In genomic region chr1:196393742-196394141, GRCh38 we compare ENCODE assay signal across 13 cellular contexts.
DNase-seq lines count a peak whose midpoint lies in the region; ATAC-seq, FAIRE-seq and TF ChIP-seq lines count a peak whose summit lies in the region.
"Had no signal": no experiment of that assay in that cellular context is flagged by ENCODE, and none has a peak within 500 bp of the region (broad histone marks: within the 10 kb centered on the region; RNA-seq: fewer than 3 reads in every experiment).

No MANE protein-coding gene starts in this region.

- no peaks in the 10 kb centered on the region for H3K36me3 ChIP-seq in MG63
- no peaks in the 10 kb centered on the region for H3K36me3 ChIP-seq in bronchial epithelial cell (ENCODE audit: control insufficient read depth, insufficient read depth, low read length)
- H3K36me3 ChIP-seq in mesenchymal stem cell (ENCODE audit: control insufficient read depth in 1 of 2, insufficient read depth in 2 of 2, low read depth in 1 of 2, low read length in 2 of 2), result no peaks in the 10 kb centered on the region
- no peaks in the 10 kb centered on the region for H3K36me3 ChIP-seq in BE2C

- H3K9ac ChIP-seq in mesenchymal stem cell (ENCODE audit: low read length), result peak overlapping the region; percentile 61

- no peak overlapping the region for H4K8ac ChIP-seq in mesenchymal stem cell (ENCODE audit: low read length)

- H3K27ac ChIP-seq in mesenchymal stem cell (ENCODE audit: low read length, poor library complexity, severe bottlenecking), result no peak overlapping the region

- peak overlapping the region in 1 of 2 experiments; percentile 21 for H3K23ac ChIP-seq in mesenchymal stem cell (ENCODE audit: low read length in 2 of 2)

- no peak for TF ChIP-seq POLR2A in GM12891 (IDR thresholded peaks at IDR 0.05; ENCODE audit: low read depth, low read length)

- no peak overlapping the region for H2BK5ac ChIP-seq in mesenchymal stem cell (ENCODE audit: low read depth, low read length, poor library complexity, severe bottlenecking)

- TF ChIP-seq CTCF in AG10803 (conservative IDR thresholded peaks at IDR 0.05; ENCODE audit: low read length) (no peak), bronchial epithelial cell (IDR thresholded peaks at IDR 0.05; ENCODE audit: insufficient read depth, low read length, severe bottlenecking) (no peak), BE2C (IDR thresholded peaks at IDR 0.05; ENCODE audit: low read depth, low read length) (no peak)

- DNase-seq in AG10803 (ENCODE audit: low read depth) (peak; percentile 68), MG63 (peak; percentile 15), bronchial epithelial cell (ENCODE audit: low read depth) (peak; percentile 69), mesenchymal stem cell (no peak), BE2C (no peak), GM12891 (ENCODE audit: insufficient read length, low spot score) (no peak)
- DNase-seq: activated CD4-positive, alpha-beta T cell treated with anti-CD3 and anti-CD28 coated beads, Interleukin-2, amount 10 ng/mL, durations not matched to agents 7 days and 5 days; hippocampal formation; NCI-H1417 treated with DMSO at 0.1 percent for 48 hours; NK-92 treated with Interleukin-12 subunit alpha and Interleukin-12 subunit beta, amount 100 ng/mL, for 24 hours had no signal

- H3K79me1 ChIP-seq in mesenchymal stem cell (replicated peaks; ENCODE audit: low read length, poor library complexity, severe bottlenecking), result no peaks in the 10 kb centered on the region

- WGBS in mesenchymal stem cell, result 87% methylated on average over 3 of the region's 4 CpGs

- H2AK5ac ChIP-seq in mesenchymal stem cell (ENCODE audit: low read length, severe bottlenecking), result no peak overlapping the region

- H3K4me2 ChIP-seq in mesenchymal stem cell (ENCODE audit: low read length, poor library complexity, severe bottlenecking), result no peak overlapping the region

- H3K14ac ChIP-seq in mesenchymal stem cell (ENCODE audit: low read length in 2 of 2), result no peak overlapping the region

- H2BK120ac ChIP-seq in mesenchymal stem cell (ENCODE audit: low read depth, low read length), result no peak overlapping the region

- no peak overlapping the region for H4K91ac ChIP-seq in mesenchymal stem cell (ENCODE audit: low read length)

- no peak for FAIRE-seq in bronchial epithelial cell (lab: Jason Lieb, UNC)
- FAIRE-seq in GM12891 (lab: Jason Lieb, UNC), result no peak
- FAIRE-seq: HTR-8/SVneo had no signal

- H2AFZ ChIP-seq in mesenchymal stem cell (ENCODE audit: low read depth, low read length), result no peak overlapping the region

- no peaks in the 10 kb centered on the region for H3K4me1 ChIP-seq in mesenchymal stem cell (ENCODE audit: control insufficient read depth, insufficient read depth, low read depth, low read length)
- no peaks in the 10 kb centered on the region for H3K4me1 ChIP-seq in BE2C

- H3K9me3 ChIP-seq in MG63 (no peaks in the 10 kb centered on the region), mesenchymal stem cell (ENCODE audit: control insufficient read depth, low read length) (no peaks in the 10 kb centered on the region), BE2C (no peaks in the 10 kb centered on the region)

- ATAC-seq in GM19397 (IDR thresholded peaks at IDR 0.05; ENCODE audit: unreplicated experiment) (no peak), HG02571 (IDR thresholded peaks at IDR 0.05; ENCODE audit: unreplicated experiment) (no peak)

- no peak overlapping the region for H3K4ac ChIP-seq in mesenchymal stem cell (ENCODE audit: low read depth in 1 of 2, low read length in 2 of 2)

- H3K18ac ChIP-seq in mesenchymal stem cell (ENCODE audit: low read depth in 1 of 2, low read length in 2 of 2), result no peak overlapping the region

- H3K27me3 ChIP-seq in MG63 (no peaks in the 10 kb centered on the region), bronchial epithelial cell (ENCODE audit: control insufficient read depth, insufficient read depth, low read length) (no peaks in the 10 kb centered on the region), mesenchymal stem cell (ENCODE audit: control insufficient read depth in 1 of 2, insufficient read depth in 1 of 2, low read length in 2 of 2) (no peaks in the 10 kb centered on the region), BE2C (no peaks in the 10 kb centered on the region)

- H2BK12ac ChIP-seq in mesenchymal stem cell (ENCODE audit: low read length in 2 of 2), result no peak overlapping the region

- no peak overlapping the region for H3K4me3 ChIP-seq in AG10803 (ENCODE audit: low read length)
- H3K4me3 ChIP-seq in MG63, result no peak overlapping the region
- no peak overlapping the region for H3K4me3 ChIP-seq in bronchial epithelial cell (ENCODE audit: low read depth, low read length)
- H3K4me3 ChIP-seq in mesenchymal stem cell (ENCODE audit: insufficient read depth in 1 of 2, low read depth in 1 of 2, low read length in 2 of 2), result peak overlapping the region in 1 of 2 experiments; percentile 64
- H3K4me3 ChIP-seq in BE2C (ENCODE audit: low read depth, low read length), result no peak overlapping the region

- no peak overlapping the region for H2BK15ac ChIP-seq in mesenchymal stem cell (ENCODE audit: low read depth, poor library complexity, severe bottlenecking)

TF ChIP-seq in GM12891, 5 proteins besides CTCF, POLR2A, EP300 and RAD21:
- TF ChIP-seq POLR2AphosphoS5 (IDR thresholded peaks at IDR 0.05; ENCODE audit: low read depth, low read length), result no peak
- no peak for TF ChIP-seq PAX5 (IDR thresholded peaks at IDR 0.05; ENCODE audit: insufficient read depth, low read length, severe bottlenecking)
- TF ChIP-seq POU2F2 (IDR thresholded peaks at IDR 0.05; ENCODE audit: low read depth, low read length), result no peak

Comparison
In these comparisons a context has a peak if more than half of its experiments do, and no peak if none do; other contexts are left out.
1. DNase-seq: peak in AG10803 (single experiment), MG63 (single experiment) and bronchial epithelial cell (single experiment); none in mesenchymal stem cell (single experiment), BE2C (single experiment) and GM12891 (single experiment).